15 cellular contexts compared by ENCODE assay signal in genomic region chr18:48452863-48453323, GRCh38. TPM values are rescaled to one million over a fixed set of nuclear protein-coding genes. Genes with fewer than 3 reads are reported as not detected.
DNase-seq lines count a peak whose midpoint lies in the region; FAIRE-seq and TF ChIP-seq lines count a peak whose summit lies in the region.
"Had no signal": no experiment of that assay in that cellular context is flagged by ENCODE, and none has a peak within 500 bp of the region (broad histone marks: within the 10 kb centered on the region; RNA-seq: fewer than 3 reads in every experiment).

No MANE protein-coding gene starts in this region.

- H3K27ac ChIP-seq in skin epidermis = peak overlapping the region; percentile 19 to 88 (median 78)
- no peak overlapping the region for H3K27ac ChIP-seq in WERI-Rb-1
- H3K27ac ChIP-seq: psoas muscle, VCaP had no signal

- TF ChIP-seq POLR2A in GM12891 (IDR thresholded peaks at IDR 0.05; ENCODE audit: low read depth, low read length) = no peak

- H3K4me3 ChIP-seq in astrocyte of the spinal cord (ENCODE audit: low read depth, low read length) = no peak overlapping the region
- no peak overlapping the region for H3K4me3 ChIP-seq in skin epidermis
- no peak overlapping the region for H3K4me3 ChIP-seq in WERI-Rb-1 (ENCODE audit: low read depth, low read length)
- H3K4me3 ChIP-seq: lung, psoas muscle had no signal

- no peak for FAIRE-seq in GM12891 (lab: Jason Lieb, UNC)

- CTCF ChIA-PET in HEK293T (lab: Yijun Ruan, JAX) = no interaction called here

- no peaks in the 10 kb centered on the region for H3K9me3 ChIP-seq in WERI-Rb-1 (ENCODE audit: severe bottlenecking)
- H3K9me3 ChIP-seq: psoas muscle had no signal

- peak; percentile 11 for DNase-seq in LoVo (ENCODE audit: low spot score)
- DNase-seq in astrocyte of the spinal cord (ENCODE audit: low read depth, low spot score) = peak; percentile 19
- peak; percentile 46 for DNase-seq in kidney tubule cell (ENCODE audit: low spot score)
- no peak for DNase-seq in GM12891 (ENCODE audit: insufficient read length, low spot score)
- no peak for DNase-seq in NCI-H187 treated with DMSO at 0.1 percent for 48 hours (lab: John Stamatoyannopoulos, UW)
- no peak for DNase-seq in WERI-Rb-1
- no peak for DNase-seq in HEK293T (ENCODE audit: extremely low spot score)
- DNase-seq: activated T-cell treated with anti-CD3 and anti-CD28 coated beads, Interleukin-2, amount 50 U/mL, for 72 hours; NCI-H2171 treated with DMSO at 0.1 percent for 48 hours; psoas muscle had no signal

- H3K36me3 ChIP-seq in WERI-Rb-1 = no peaks in the 10 kb centered on the region

- POLR2A ChIA-PET in HEK293T (lab: Yijun Ruan, JAX) = no interaction called here

- no peak for TF ChIP-seq CTCF in astrocyte of the spinal cord (IDR thresholded peaks at IDR 0.05; ENCODE audit: low read depth, low read length)
- TF ChIP-seq CTCF in WERI-Rb-1 (IDR thresholded peaks at IDR 0.05; ENCODE audit: low read depth, low read length) = no peak

- in situ Hi-C loops in astrocyte of the spinal cord (cut with HindIII; ENCODE audit: low sequenced_read_pairs) = no loop called here

- no peaks in the 10 kb centered on the region for H3K27me3 ChIP-seq in WERI-Rb-1 (ENCODE audit: insufficient read depth, low read depth, severe bottlenecking)

TF ChIP-seq in GM12891, 5 proteins besides CTCF, POLR2A, EP300 and RAD21:
- no peak for TF ChIP-seq POLR2AphosphoS5 (IDR thresholded peaks at IDR 0.05; ENCODE audit: low read depth, low read length)
TF ChIP-seq in GM12891: peak in this region for 0.

TF ChIP-seq in HEK293T, 16 proteins besides CTCF, POLR2A, EP300 and RAD21:
- TF ChIP-seq PKNOX1 (IDR thresholded peaks at IDR 0.05) (no peak), TARDBP (IDR thresholded peaks at IDR 0.05) (no peak), BHLHE40 (IDR thresholded peaks at IDR 0.05; ENCODE audit: borderline replicate concordance) (no peak), FOXA1 (IDR thresholded peaks at IDR 0.05) (no peak), SP1 (IDR thresholded peaks at IDR 0.05) (no peak), ARNT (IDR thresholded peaks at IDR 0.05) (no peak), FOXM1 (IDR thresholded peaks at IDR 0.05; ENCODE audit: borderline replicate concordance) (no peak)

RNA-seq across cellular contexts. Expression of gene ZBTB7C, which starts 43.7 kb away (rescaled TPM):
- polyA plus RNA-seq in GM12891 (2012; ENCODE audit: low read depth, missing spikeins) = not detected
- polyA plus RNA-seq: BJ, IgD-negative memory B cell had no signal

Comparison
In these comparisons a context has a peak if more than half of its experiments do, and no peak if none do; other contexts are left out.
1. DNase-seq: peak in LoVo (single experiment), astrocyte of the spinal cord (single experiment) and kidney tubule cell (single experiment); none in GM12891 (single experiment), NCI-H187 treated with DMSO at 0.1 percent for 48 hours (single experiment), WERI-Rb-1 (single experiment) and HEK293T (single experiment).